In genomic region chr2:187136646-187137045, GRCh38 we compare ENCODE assay signal across 28 cellular contexts.
"Had no signal": no experiment of that assay in that cellular context is flagged by ENCODE, and none has a peak within 500 bp of the region (broad histone marks: within the 10 kb centered on the region; RNA-seq: fewer than 3 reads in every experiment).

No MANE protein-coding gene starts in this region.

- H3K4me3 ChIP-seq: colonic mucosa, ovary, smooth muscle cell, stomach, thyroid gland, upper lobe of left lung, vagina had no signal

- H3K27me3 ChIP-seq: colonic mucosa, foreskin keratinocyte, ovary, stomach, thyroid gland, upper lobe of left lung, vagina had no signal

- H3K4me1 ChIP-seq: colonic mucosa, foreskin keratinocyte, stomach, thyroid gland, upper lobe of left lung, vagina had no signal

- H3K4me2 ChIP-seq: smooth muscle cell had no signal

- FAIRE-seq: bronchial epithelial cell, kidney had no signal

- H3K27ac ChIP-seq: colonic mucosa, foreskin keratinocyte, ovary, vagina had no signal

- H3K9me3 ChIP-seq: colonic mucosa, ovary, stomach, thyroid gland, upper lobe of left lung, vagina had no signal

- H3K36me3 ChIP-seq: colonic mucosa, ovary, stomach, thyroid gland, upper lobe of left lung, vagina had no signal

- DNase-seq: activated CD4-positive, alpha-beta T cell treated with anti-CD3 and anti-CD28 coated beads, Interleukin-2, amount 50 U/mL, for 1 hour; activated CD8-positive, alpha-beta T cell treated with anti-CD3 and anti-CD28 coated beads for 36 hours; activated gamma-delta T cell treated with Interleukin-2 at 50 U/mL for 16 hours; activated naive CD4-positive, alpha-beta T cell treated with anti-CD3 and anti-CD28 coated beads, Interleukin-2, amount 50 U/mL, for 16 hours; activated T-cell treated with anti-CD3 and anti-CD28 coated beads, Interleukin-2, amount 50 U/mL, for 4 hours; amniotic stem cell; cerebellar nuclear complex; colonic mucosa; effector memory CD8-positive, alpha-beta T cell; foreskin keratinocyte; hypothalamus; immature natural killer cell; kidney; left colon; mammary epithelial cell; naive B cell; nephron progenitor cell; ovary; retina; stimulated activated CD4-positive, alpha-beta T cell treated with anti-CD3 and anti-CD28 coated beads, Interleukin-1b, Interleukin-23, amount 100 ng/mL, for 48 hours; stimulated activated naive B cell treated with anti-CD40 and anti-IgM and Interleukin-4, amounts not matched to agents 10 μg/mL and 1 μg/mL and 100 μg/mL, for 72 hours; stomach; T-helper 2 cell; thyroid gland; upper lobe of left lung had no signal
